Comparison of ENCODE assay signal across 8 cellular contexts in the genomic region with DNA sequence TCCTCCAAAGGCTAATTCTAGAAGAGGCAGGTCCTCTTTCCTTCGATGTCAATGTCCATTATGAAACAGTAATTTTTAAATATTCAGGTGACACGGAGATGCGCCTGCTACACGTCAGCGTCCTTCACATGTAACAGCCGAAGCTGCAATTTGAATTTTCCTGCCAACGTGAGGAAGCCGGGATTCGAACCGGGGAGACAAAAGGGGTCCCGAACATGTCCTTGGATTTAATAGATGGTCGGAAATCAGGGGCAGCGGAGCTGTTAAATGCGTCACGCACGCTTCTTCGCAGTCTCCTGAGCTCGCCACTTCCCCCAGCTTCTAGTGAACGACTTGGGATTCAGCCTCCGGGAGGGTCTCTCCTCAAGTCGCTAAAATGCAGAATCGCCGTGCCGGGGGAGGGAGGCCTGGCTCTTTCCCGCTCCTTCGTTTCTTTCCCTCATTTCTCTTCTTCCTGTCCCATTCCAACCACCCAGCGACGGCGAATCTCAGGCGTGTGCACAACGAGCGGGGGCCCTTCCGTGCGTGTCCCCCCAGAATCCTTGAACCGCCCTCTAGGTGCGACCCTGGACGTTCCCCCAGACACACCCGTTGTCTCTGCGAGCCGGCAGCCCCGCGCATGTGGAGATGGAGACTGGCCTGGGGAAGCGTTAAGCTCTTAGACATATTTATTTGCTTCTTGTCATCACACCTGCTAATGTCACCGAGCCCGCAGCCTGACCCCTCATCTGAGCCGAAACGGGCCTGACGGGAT. TPM values are rescaled to one million over a fixed set of nuclear protein-coding genes. Genes with fewer than 3 reads are reported as not detected.
DNase-seq lines count a peak whose midpoint lies in the region; TF ChIP-seq lines count a peak whose summit lies in the region.

No MANE protein-coding gene starts in this region.

- H3K36me3 ChIP-seq in ovary, result no peaks in the 10 kb centered on the region

- TF ChIP-seq POLR2A in ovary (IDR thresholded peaks at IDR 0.05), result no peak

- no peak overlapping the region for H3K27ac ChIP-seq in ovary

- peaks cover 8% of the 10 kb centered on the region for H3K27me3 ChIP-seq in ovary

- TF ChIP-seq CTCF in ovary (IDR thresholded peaks at IDR 0.05), result no peak

- no peak for TF ChIP-seq EP300 in ovary (IDR thresholded peaks at IDR 0.05)

- peak overlapping the region; percentile 57 for H3K4me3 ChIP-seq in ovary

- intact Hi-C loops in ovary (cut with DNase I), result loop anchor here in 3 of 4 donors (2.0 to 10.0 kb wide), 6 partner anchors 296 to 1156 kb away; partner anchors contain the start of gene WRNIP1 (in 1 of the 3)

- WGBS in ovary, 3 donors, result 11 to 19% (median 15%) methylated on average over 46 to 48 of the region's 48 CpGs

- H3K9me3 ChIP-seq in ovary, result no peaks in the 10 kb centered on the region

- peak; percentile 39 for DNase-seq in NCI-H2029 treated with DMSO at 0.1 percent for 48 hours (lab: John Stamatoyannopoulos, UW)
- DNase-seq in NCI-H2029 (lab: John Stamatoyannopoulos, UW), result no peak
- peak; percentile 66 for DNase-seq in NCI-H748 (lab: John Stamatoyannopoulos, UW; ENCODE audit: unreplicated experiment)
- DNase-seq in ecto neural progenitor cell (ENCODE audit: low spot score), result peak; percentile 58
- no peak for DNase-seq in ovary
- no peak for DNase-seq in COLO829 (ENCODE audit: low spot score)
- no peak for DNase-seq in stimulated activated CD4-positive, alpha-beta T cell treated with anti-CD3 and anti-CD28 coated beads, Interleukin-1b, Interleukin-23, amount 100 ng/mL, for 48 hours
- DNase-seq in NCI-H526 treated with DMSO at 0.1 percent for 48 hours (lab: John Stamatoyannopoulos, UW), result no peak

- H3K4me1 ChIP-seq in ovary (ENCODE audit: insufficient read depth), result peaks cover 10% of the 10 kb centered on the region

RNA-seq across cellular contexts. Expression of gene FOXC1, which starts 1.3 kb away (rescaled TPM):
- total RNA-seq in ovary, result 10 to 100 TPM in 1 of 7 donors, 1 to 10 TPM in 6; 4.3 to 15.9 (median 5.8) TPM
- polyA plus RNA-seq in ovary, result 10 to 100 TPM in 1 of 2 donors, 1 to 10 TPM in 1; 6.5 to 21.2 TPM

Comparison
In these comparisons a context has a peak if more than half of its experiments do, and no peak if none do; other contexts are left out.
1. DNase-seq: peak in NCI-H2029 treated with DMSO at 0.1 percent for 48 hours (single experiment), NCI-H748 (single experiment) and ecto neural progenitor cell (single experiment); none in NCI-H2029 (single experiment), ovary (0 of 5), COLO829 (single experiment), stimulated activated CD4-positive, alpha-beta T cell treated with anti-CD3 and anti-CD28 coated beads, Interleukin-1b, Interleukin-23, amount 100 ng/mL, for 48 hours (single experiment) and NCI-H526 treated with DMSO at 0.1 percent for 48 hours (single experiment).